ENCODE assay signal across 34 cellular contexts in genomic region chr5:109290231-109290630, GRCh38.
"Had no signal": no experiment of that assay in that cellular context is flagged by ENCODE, and none has a peak within 500 bp of the region (broad histone marks: within the 10 kb centered on the region; RNA-seq: fewer than 3 reads in every experiment).

No MANE protein-coding gene starts in this region.

- H3K36me3 ChIP-seq: MG63 had no signal

- H3K4me3 ChIP-seq: MG63 had no signal

- H3K27me3 ChIP-seq: MG63 had no signal

- DNase-seq: Karpas-422, Kasumi-1, MG63, MM.1S, MV-4-11, NCI-H1048, NCI-H1092, NCI-H1092 treated with DMSO at 0.1 percent for 48 hours, NCI-H1105, NCI-H1105 treated with DMSO at 0.1 percent for 48 hours, NCI-H1417, NCI-H1417 treated with DMSO at 0.1 percent for 48 hours, NCI-H1436, NCI-H1436 treated with DMSO at 0.1 percent for 48 hours, NCI-H146, NCI-H1694, NCI-H1694 treated with DMSO at 0.1 percent for 48 hours, NCI-H187, NCI-H187 treated with DMSO at 0.1 percent for 48 hours, NCI-H1930, NCI-H2029, NCI-H2029 treated with DMSO at 0.1 percent for 48 hours, NCI-H2081, NCI-H2081 treated with DMSO at 0.1 percent for 48 hours, NCI-H2107, NCI-H2171, NCI-H2171 treated with DMSO at 0.1 percent for 48 hours, NCI-H2227 treated with DMSO at 0.1 percent for 48 hours, NCI-H226, NCI-H345, NCI-H446, NCI-H446 treated with DMSO at 0.1 percent for 48 hours, NCI-H510A, NCI-H510A treated with DMSO at 0.1 percent for 48 hours had no signal
